15 cellular contexts compared by ENCODE assay signal in the genomic region with DNA sequence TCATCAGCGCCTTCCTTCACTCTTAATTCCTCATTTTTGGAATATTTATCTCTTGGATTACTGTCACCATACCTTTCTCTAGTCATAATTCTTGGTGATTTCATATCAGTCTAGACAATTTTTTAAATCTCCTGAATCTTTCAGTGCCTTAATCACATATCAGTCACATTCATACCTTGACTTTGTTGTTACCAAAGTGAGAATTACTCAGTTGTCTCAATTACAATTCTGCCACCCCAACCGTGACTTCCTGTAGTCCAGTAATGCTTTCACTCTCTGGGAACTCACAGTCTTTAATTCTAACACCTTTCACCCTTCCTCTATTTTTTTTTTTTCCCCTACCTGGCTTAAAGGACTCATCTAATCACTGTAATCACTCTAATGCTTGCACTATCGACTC.
DNase-seq lines count a peak whose midpoint lies in the region; ATAC-seq and TF ChIP-seq lines count a peak whose summit lies in the region.
"Had no signal": no experiment of that assay in that cellular context is flagged by ENCODE, and none has a peak within 500 bp of the region (broad histone marks: within the 10 kb centered on the region; RNA-seq: fewer than 3 reads in every experiment).

No MANE protein-coding gene starts in this region.

- 66 to 71% methylated on average over 3 of the region's 3 CpGs for WGBS in heart right ventricle, 2 donors

- H2AFZ ChIP-seq in OCI-LY7 (ENCODE audit: low read length), result no peak overlapping the region
- H2AFZ ChIP-seq: GM23248 had no signal

- intact Hi-C loops in OCI-LY7 (cut with micrococcal nuclease; ENCODE audit: unreplicated experiment) (no loop called here), heart right ventricle (cut with DNase I) (no loop called here)

- no peaks in the 10 kb centered on the region; the same call in 1 of the 2 replicates for H3K9me2 ChIP-seq in OCI-LY7 (ENCODE audit: insufficient read depth, low read length)

- H3K27me3 ChIP-seq in foreskin keratinocyte (no peaks in the 10 kb centered on the region), heart right ventricle (peaks cover 0 to 5% (median 0%) of the 10 kb centered on the region in 7 donors)

- no peaks in the 10 kb centered on the region for H4K20me1 ChIP-seq in OCI-LY7 (ENCODE audit: insufficient read depth, low read length)

- H3K4me1 ChIP-seq in OCI-LY7 (ENCODE audit: insufficient read depth, low read length, poor library complexity, severe bottlenecking), result no peaks in the 10 kb centered on the region
- H3K4me1 ChIP-seq in foreskin keratinocyte, result no peaks in the 10 kb centered on the region
- no peaks in the 10 kb centered on the region for H3K4me1 ChIP-seq in heart right ventricle

- TF ChIP-seq CTCF in OCI-LY7 (conservative IDR thresholded peaks at IDR 0.05; ENCODE audit: low read length) (no peak), foreskin keratinocyte (conservative IDR thresholded peaks at IDR 0.05) (no peak), heart right ventricle (IDR thresholded peaks at IDR 0.05) (no peak)

- no peak overlapping the region for H3K4me2 ChIP-seq in OCI-LY7 (ENCODE audit: low read length)

- H3K4me3 ChIP-seq in OCI-LY7 (ENCODE audit: low read depth, low read length, poor library complexity, severe bottlenecking), result no peak overlapping the region
- H3K4me3 ChIP-seq in heart right ventricle, result no peak overlapping the region
- H3K4me3 ChIP-seq: GM23248, HAP-1 had no signal

- H3K79me2 ChIP-seq in OCI-LY7 (ENCODE audit: insufficient read depth, low read depth, low read length), result no peaks in the 10 kb centered on the region

- BruUV-seq in OCI-LY7 (replicated peaks; lab: Mats Ljungman, UMichigan), result no TSS peak

- H3K27ac ChIP-seq in OCI-LY7 (ENCODE audit: low read depth, low read length, poor library complexity, severe bottlenecking), result no peak overlapping the region
- H3K27ac ChIP-seq in foreskin keratinocyte, result no peak overlapping the region
- no peak overlapping the region for H3K27ac ChIP-seq in heart right ventricle
- H3K27ac ChIP-seq: GM23248 had no signal

- ATAC-seq in foreskin keratinocyte (no peak), heart right ventricle (no peak)

- peak; percentile 16 for DNase-seq in OCI-LY7 (ENCODE audit: low spot score)
- DNase-seq in kidney tubule cell (ENCODE audit: low spot score), result peak; percentile 56
- DNase-seq in renal cortical epithelial cell (ENCODE audit: low read depth), result peak; percentile 36
- DNase-seq in foreskin keratinocyte, result no peak
- no peak for DNase-seq in heart right ventricle
- DNase-seq in DMS114 treated with DMSO at 0.1 percent for 48 hours (lab: John Stamatoyannopoulos, UW; ENCODE audit: unreplicated experiment), result no peak
- DNase-seq: C1 segment of cervical spinal cord; Calu3; CD4-positive, alpha-beta memory T cell; COR-L47; DMS153; DND-41; GM23248; HFFc6 had no signal

- POLR2A ChIA-PET in OCI-LY7 (lab: Charles Lee), result no interaction called here

- CTCF ChIA-PET in OCI-LY7 (lab: Charles Lee; ENCODE audit: unreplicated experiment), result no interaction called here

- H3K36me3 ChIP-seq in OCI-LY7 (ENCODE audit: insufficient read depth, low read length) (no peaks in the 10 kb centered on the region), heart right ventricle (no peaks in the 10 kb centered on the region)
- H3K36me3 ChIP-seq: HAP-1 had no signal

- H3K9me3 ChIP-seq in OCI-LY7 (ENCODE audit: low read length) (no peaks in the 10 kb centered on the region), heart right ventricle (no peaks in the 10 kb centered on the region)
- H3K9me3 ChIP-seq: HAP-1 had no signal

Comparison
In these comparisons a context has a peak if more than half of its experiments do, and no peak if none do; other contexts are left out.
1. DNase-seq: peak in OCI-LY7 (single experiment), kidney tubule cell (single experiment) and renal cortical epithelial cell (single experiment); none in foreskin keratinocyte (0 of 2), heart right ventricle (0 of 2) and DMS114 treated with DMSO at 0.1 percent for 48 hours (single experiment).